ENCODE assay signal across 1 cellular context in the genomic region with DNA sequence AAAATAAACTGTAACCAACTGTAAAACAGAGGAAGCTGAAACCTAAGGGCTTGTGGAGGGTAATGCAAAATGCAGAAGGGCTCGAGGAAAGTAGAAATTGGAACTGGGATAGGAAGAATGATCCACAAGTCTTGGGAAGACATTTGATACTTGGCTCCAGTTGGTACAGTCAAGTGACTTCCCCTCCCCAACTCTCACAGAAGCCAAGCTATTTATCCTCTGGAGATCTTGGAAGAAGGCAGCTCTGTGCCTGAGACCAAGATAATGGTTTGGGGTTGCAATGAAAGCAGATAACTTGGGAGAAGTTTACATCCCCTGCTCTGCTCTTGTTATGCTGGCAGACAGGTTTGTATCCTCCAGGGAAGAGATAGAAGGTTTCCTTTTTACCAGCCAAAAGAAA.
TF ChIP-seq lines count a peak whose summit lies in the region.

No MANE protein-coding gene starts in this region.

TF ChIP-seq in GM23338, 12 proteins besides CTCF, POLR2A, EP300 and RAD21 (continued from another document):
- TF ChIP-seq, protein P1, sequence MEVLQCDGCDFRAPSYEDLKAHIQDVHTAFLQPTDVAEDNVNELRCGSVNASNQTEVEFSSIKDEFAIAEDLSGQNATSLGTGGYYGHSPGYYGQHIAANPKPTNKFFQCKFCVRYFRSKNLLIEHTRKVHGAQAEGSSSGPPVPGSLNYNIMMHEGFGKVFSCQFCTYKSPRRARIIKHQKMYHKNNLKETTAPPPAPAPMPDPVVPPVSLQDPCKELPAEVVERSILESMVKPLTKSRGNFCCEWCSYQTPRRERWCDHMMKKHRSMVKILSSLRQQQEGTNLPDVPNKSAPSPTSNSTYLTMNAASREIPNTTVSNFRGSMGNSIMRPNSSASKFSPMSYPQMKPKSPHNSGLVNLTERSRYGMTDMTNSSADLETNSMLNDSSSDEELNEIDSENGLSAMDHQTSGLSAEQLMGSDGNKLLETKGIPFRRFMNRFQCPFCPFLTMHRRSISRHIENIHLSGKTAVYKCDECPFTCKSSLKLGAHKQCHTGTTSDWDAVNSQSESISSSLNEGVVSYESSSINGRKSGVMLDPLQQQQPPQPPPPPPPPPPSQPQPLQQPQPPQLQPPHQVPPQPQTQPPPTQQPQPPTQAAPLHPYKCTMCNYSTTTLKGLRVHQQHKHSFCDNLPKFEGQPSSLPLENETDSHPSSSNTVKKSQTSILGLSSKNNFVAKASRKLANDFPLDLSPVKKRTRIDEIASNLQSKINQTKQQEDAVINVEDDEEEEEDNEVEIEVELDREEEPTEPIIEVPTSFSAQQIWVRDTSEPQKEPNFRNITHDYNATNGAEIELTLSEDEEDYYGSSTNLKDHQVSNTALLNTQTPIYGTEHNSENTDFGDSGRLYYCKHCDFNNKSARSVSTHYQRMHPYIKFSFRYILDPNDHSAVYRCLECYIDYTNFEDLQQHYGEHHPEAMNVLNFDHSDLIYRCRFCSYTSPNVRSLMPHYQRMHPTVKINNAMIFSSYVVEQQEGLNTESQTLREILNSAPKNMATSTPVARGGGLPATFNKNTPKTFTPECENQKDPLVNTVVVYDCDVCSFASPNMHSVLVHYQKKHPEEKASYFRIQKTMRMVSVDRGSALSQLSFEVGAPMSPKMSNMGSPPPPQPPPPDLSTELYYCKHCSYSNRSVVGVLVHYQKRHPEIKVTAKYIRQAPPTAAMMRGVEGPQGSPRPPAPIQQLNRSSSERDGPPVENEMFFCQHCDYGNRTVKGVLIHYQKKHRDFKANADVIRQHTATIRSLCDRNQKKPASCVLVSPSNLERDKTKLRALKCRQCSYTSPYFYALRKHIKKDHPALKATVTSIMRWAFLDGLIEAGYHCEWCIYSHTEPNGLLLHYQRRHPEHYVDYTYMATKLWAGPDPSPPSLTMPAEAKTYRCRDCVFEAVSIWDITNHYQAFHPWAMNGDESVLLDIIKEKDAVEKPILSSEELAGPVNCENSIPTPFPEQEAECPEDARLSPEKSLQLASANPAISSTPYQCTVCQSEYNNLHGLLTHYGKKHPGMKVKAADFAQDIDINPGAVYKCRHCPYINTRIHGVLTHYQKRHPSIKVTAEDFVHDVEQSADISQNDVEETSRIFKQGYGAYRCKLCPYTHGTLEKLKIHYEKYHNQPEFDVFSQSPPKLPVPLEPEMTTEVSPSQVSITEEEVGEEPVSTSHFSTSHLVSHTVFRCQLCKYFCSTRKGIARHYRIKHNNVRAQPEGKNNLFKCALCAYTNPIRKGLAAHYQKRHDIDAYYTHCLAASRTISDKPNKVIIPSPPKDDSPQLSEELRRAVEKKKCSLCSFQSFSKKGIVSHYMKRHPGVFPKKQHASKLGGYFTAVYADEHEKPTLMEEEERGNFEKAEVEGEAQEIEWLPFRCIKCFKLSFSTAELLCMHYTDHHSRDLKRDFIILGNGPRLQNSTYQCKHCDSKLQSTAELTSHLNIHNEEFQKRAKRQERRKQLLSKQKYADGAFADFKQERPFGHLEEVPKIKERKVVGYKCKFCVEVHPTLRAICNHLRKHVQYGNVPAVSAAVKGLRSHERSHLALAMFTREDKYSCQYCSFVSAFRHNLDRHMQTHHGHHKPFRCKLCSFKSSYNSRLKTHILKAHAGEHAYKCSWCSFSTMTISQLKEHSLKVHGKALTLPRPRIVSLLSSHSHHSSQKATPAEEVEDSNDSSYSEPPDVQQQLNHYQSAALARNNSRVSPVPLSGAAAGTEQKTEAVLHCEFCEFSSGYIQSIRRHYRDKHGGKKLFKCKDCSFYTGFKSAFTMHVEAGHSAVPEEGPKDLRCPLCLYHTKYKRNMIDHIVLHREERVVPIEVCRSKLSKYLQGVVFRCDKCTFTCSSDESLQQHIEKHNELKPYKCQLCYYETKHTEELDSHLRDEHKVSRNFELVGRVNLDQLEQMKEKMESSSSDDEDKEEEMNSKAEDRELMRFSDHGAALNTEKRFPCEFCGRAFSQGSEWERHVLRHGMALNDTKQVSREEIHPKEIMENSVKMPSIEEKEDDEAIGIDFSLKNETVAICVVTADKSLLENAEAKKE (CRISPR knock-in tag; IDR thresholded peaks at IDR 0.05): no peak
- TF ChIP-seq ZNF114 (CRISPR knock-in tag; IDR thresholded peaks at IDR 0.05): no peak
- no peak for TF ChIP-seq POLR2AphosphoS5 (IDR thresholded peaks at IDR 0.05; ENCODE audit: low read depth)
- no peak for TF ChIP-seq JUNB (IDR thresholded peaks at IDR 0.05; ENCODE audit: unreplicated experiment)
- TF ChIP-seq REST (IDR thresholded peaks at IDR 0.05; ENCODE audit: unreplicated experiment): no peak
- no peak for TF ChIP-seq EZH2 (IDR thresholded peaks at IDR 0.05; ENCODE audit: low read depth, unreplicated experiment)
- no peak for TF ChIP-seq ZNF331 (CRISPR knock-in tag; IDR thresholded peaks at IDR 0.05; ENCODE audit: low read depth)
TF ChIP-seq in GM23338: peak in this region for 0.
